Comparison of ENCODE assay signal across 8 cellular contexts in genomic region chr1:109466100-109466439, GRCh38. TPM values are rescaled to one million over a fixed set of nuclear protein-coding genes. Genes with fewer than 3 reads are reported as not detected.
DNase-seq lines count a peak whose midpoint lies in the region; ATAC-seq and TF ChIP-seq lines count a peak whose summit lies in the region.

No MANE protein-coding gene starts in this region.

- peaks cover 13% of the 10 kb centered on the region for H3K4me1 ChIP-seq in lower lobe of right lung
- peaks cover 0 to 19% (median 7%) of the 10 kb centered on the region in 4 donors for H3K4me1 ChIP-seq in tibial artery

- peak overlapping the region; percentile 37 for H3K4me3 ChIP-seq in astrocyte of the spinal cord (ENCODE audit: low read depth, low read length)
- H3K4me3 ChIP-seq in lower lobe of right lung: peak overlapping the region; percentile 67
- H3K4me3 ChIP-seq in tibial artery: peak overlapping the region; percentile 55 to 76

- intact Hi-C loops in lower lobe of right lung (cut with DNase I) (no loop called here), tibial artery (cut with DNase I; ENCODE audit: low total_unique reads) (loop anchor here (5.0 kb wide), 1 partner anchor 39 kb away; the partner anchor contains the start of gene PSMA5)

- DNase-seq in activated T-cell treated with anti-CD3 and anti-CD28 coated beads, Interleukin-2, amount 50 U/mL, for 72 hours: no peak
- DNase-seq in activated T-cell treated with anti-CD3 and anti-CD28 coated beads, Interleukin-2, amount 50 U/mL, for 1 hour: no peak
- no peak for DNase-seq in astrocyte of the spinal cord (ENCODE audit: low read depth, low spot score)
- DNase-seq in lower lobe of right lung: no peak
- DNase-seq in tibial artery: no peak
- DNase-seq in NCI-H446 (lab: John Stamatoyannopoulos, UW): no peak
- DNase-seq in central memory CD4-positive, alpha-beta T cell: no peak

- H3K36me3 ChIP-seq in lower lobe of right lung (no peaks in the 10 kb centered on the region), tibial artery (no peaks in the 10 kb centered on the region)

- H3K27ac Mint-ChIP-seq in activated T-cell treated with anti-CD3 and anti-CD28 coated beads, Interleukin-2, amount 50 U/mL, for 72 hours: no peak overlapping the region

- ATAC-seq in activated T-cell treated with anti-CD3 and anti-CD28 coated beads, Interleukin-2, amount 50 U/mL, for 72 hours (replicated peaks in 1 of 2): no peak
- ATAC-seq in lower lobe of right lung (no peak), HG03342 (IDR thresholded peaks at IDR 0.05; ENCODE audit: unreplicated experiment) (no peak)

- no peaks in the 10 kb centered on the region for H3K36me3 Mint-ChIP-seq in activated T-cell treated with anti-CD3 and anti-CD28 coated beads, Interleukin-2, amount 50 U/mL, for 72 hours (ENCODE audit: insufficient read depth in 2 of 2)

- no peaks in the 10 kb centered on the region for H3K9me3 ChIP-seq in lower lobe of right lung
- no peaks in the 10 kb centered on the region for H3K9me3 ChIP-seq in tibial artery

- H3K27me3 ChIP-seq in lower lobe of right lung (ENCODE audit: low read depth): peaks cover 78% of the 10 kb centered on the region
- H3K27me3 ChIP-seq in tibial artery: peaks cover 0 to 14% of the 10 kb centered on the region in 2 donors

- H3K27me3 Mint-ChIP-seq in activated T-cell treated with anti-CD3 and anti-CD28 coated beads, Interleukin-2, amount 50 U/mL, for 72 hours (ENCODE audit: low read depth): peaks cover 87% of the 10 kb centered on the region

- H3K4me1 Mint-ChIP-seq in activated T-cell treated with anti-CD3 and anti-CD28 coated beads, Interleukin-2, amount 50 U/mL, for 72 hours (ENCODE audit: low read depth): no peaks in the 10 kb centered on the region

- H3K4me3 Mint-ChIP-seq in activated T-cell treated with anti-CD3 and anti-CD28 coated beads, Interleukin-2, amount 50 U/mL, for 72 hours: peak overlapping the region; percentile 74 to 75

- no peaks in the 10 kb centered on the region for H3K9me3 Mint-ChIP-seq in activated T-cell treated with anti-CD3 and anti-CD28 coated beads, Interleukin-2, amount 50 U/mL, for 72 hours

- TF ChIP-seq CTCF in astrocyte of the spinal cord (IDR thresholded peaks at IDR 0.05; ENCODE audit: low read depth, low read length) (no peak), lower lobe of right lung (IDR thresholded peaks at IDR 0.05) (no peak), tibial artery (IDR thresholded peaks at IDR 0.05) (no peak)

- in situ Hi-C loops in astrocyte of the spinal cord (cut with HindIII; ENCODE audit: low sequenced_read_pairs): no loop called here

- H3K27ac ChIP-seq in lower lobe of right lung: peak overlapping the region; percentile 36
- peak overlapping the region; percentile 66 to 73 for H3K27ac ChIP-seq in tibial artery

RNA-seq across cellular contexts. Expression of gene SYPL2, which starts 0.3 kb away (rescaled TPM):
- total RNA-seq in activated T-cell treated with anti-CD3 and anti-CD28 coated beads, Interleukin-2, amount 50 U/mL, for 72 hours: under 1 TPM; 0.10 to 0.37 TPM
- 1.5 TPM for total RNA-seq in lower lobe of right lung

RNA-seq across cellular contexts. Expression of gene ATXN7L2, which starts 17.6 kb away (rescaled TPM):
- 10 to 100 TPM; 11.9 to 13.3 TPM for total RNA-seq in activated T-cell treated with anti-CD3 and anti-CD28 coated beads, Interleukin-2, amount 50 U/mL, for 72 hours
- 3.8 TPM for total RNA-seq in lower lobe of right lung

RNA-seq across cellular contexts. Expression of gene CYB561D1, which starts 27.8 kb away (rescaled TPM):
- 10 to 100 TPM; 15.8 to 16.5 TPM for total RNA-seq in activated T-cell treated with anti-CD3 and anti-CD28 coated beads, Interleukin-2, amount 50 U/mL, for 72 hours
- 15.1 TPM for total RNA-seq in lower lobe of right lung

RNA-seq across cellular contexts. Expression of gene PSMA5, which starts 39.8 kb away (rescaled TPM):
- total RNA-seq in activated T-cell treated with anti-CD3 and anti-CD28 coated beads, Interleukin-2, amount 50 U/mL, for 72 hours: 100 to 1,000 TPM; 169 to 179 TPM
- 55.4 TPM for total RNA-seq in lower lobe of right lung

RNA-seq across cellular contexts. Expression of gene AMIGO1, which starts 43.5 kb away (rescaled TPM):
- 1 to 10 TPM; 2.1 to 2.6 TPM for total RNA-seq in activated T-cell treated with anti-CD3 and anti-CD28 coated beads, Interleukin-2, amount 50 U/mL, for 72 hours
- 9.1 TPM for total RNA-seq in lower lobe of right lung
